32 cellular contexts compared by ENCODE assay signal in genomic region chr11:86792150-86792549, GRCh38.
"Had no signal": no experiment of that assay in that cellular context is flagged by ENCODE, and none has a peak within 500 bp of the region (broad histone marks: within the 10 kb centered on the region; RNA-seq: fewer than 3 reads in every experiment).

No MANE protein-coding gene starts in this region.

- H3K27me3 Mint-ChIP-seq: brain had no signal

- H3K36me3 Mint-ChIP-seq: activated naive CD8-positive, alpha-beta T cell treated with anti-CD3 and anti-CD28 coated beads, Interleukin-2, amount 10 ng/mL, durations not matched to agents 7 days and 5 days; brain; naive B cell; stimulated activated naive B cell treated with anti-CD40 and anti-IgM and Interleukin-4, amounts not matched to agents 10 μg/mL and 1 μg/mL and 100 μg/mL, for 72 hours had no signal

- ATAC-seq: effector memory CD8-positive, alpha-beta T cell; heart left ventricle; left lobe of liver; lower lobe of right lung; sciatic nerve; stimulated activated naive B cell treated with anti-CD40 and anti-IgM and Interleukin-4, amounts not matched to agents 10 μg/mL and 1 μg/mL and 100 μg/mL, for 72 hours had no signal

- DNase-seq: activated CD4-positive, alpha-beta T cell treated with anti-CD3 and anti-CD28 coated beads for 4 hours; activated CD4-positive, alpha-beta T cell treated with anti-CD3 and anti-CD28 coated beads, Interleukin-2, amount 50 U/mL, for 4 hours; activated CD8-positive, alpha-beta memory T cell treated with anti-CD3 and anti-CD28 coated beads for 24 hours; activated effector memory CD4-positive, alpha-beta T cell treated with Interleukin-2 at 50 U/mL for 16 hours; activated naive CD4-positive, alpha-beta T cell treated with anti-CD3 and anti-CD28 coated beads for 36 hours; activated naive CD8-positive, alpha-beta T cell treated with anti-CD3 and anti-CD28 coated beads, Interleukin-2, amount 10 ng/mL, durations not matched to agents 7 days and 5 days; cerebellar nuclear complex; cortex of kidney; effector memory CD8-positive, alpha-beta T cell; erythroblast; heart left ventricle; kidney glomerular epithelial cell; lower lobe of right lung; naive B cell; retina; stimulated activated CD4-positive, alpha-beta T cell treated with anti-CD3 and anti-CD28 coated beads, Interleukin-1b, Interleukin-23, amount 100 ng/mL, for 48 hours; stimulated activated CD4-positive, alpha-beta T cell treated with anti-CD3 and anti-CD28 coated beads, Interleukin-4, amount 100 ng/mL, for 4 hours; stimulated activated CD8-positive, alpha-beta memory T cell treated with anti-CD3 and anti-CD28 coated beads, Interleukin-4, amount 100 ng/mL, for 48 hours; stimulated activated naive B cell treated with anti-CD40 and anti-IgM and Interleukin-4, amounts not matched to agents 10 μg/mL and 1 μg/mL and 100 μg/mL, for 72 hours; stomach; SW 1271; T-helper 9 cell; thyroid gland had no signal

- H3K27ac ChIP-seq: ascending aorta, heart left ventricle, lower lobe of right lung, stomach, thyroid gland had no signal

- H3K4me1 ChIP-seq: ascending aorta, lower lobe of right lung had no signal

- H3K27me3 ChIP-seq: ascending aorta, cardiac muscle cell, heart left ventricle, stomach, thyroid gland had no signal

- H3K4me2 ChIP-seq: smooth muscle cell had no signal

- H3K27ac Mint-ChIP-seq: activated naive CD4-positive, alpha-beta T cell treated with anti-CD3 and anti-CD28 coated beads for 36 hours; activated naive CD8-positive, alpha-beta T cell treated with anti-CD3 and anti-CD28 coated beads, Interleukin-2, amount 10 ng/mL, durations not matched to agents 7 days and 5 days; brain; effector memory CD8-positive, alpha-beta T cell; naive B cell; progenitor cell of endocrine pancreas; stimulated activated naive B cell treated with anti-CD40 and anti-IgM and Interleukin-4, amounts not matched to agents 10 μg/mL and 1 μg/mL and 100 μg/mL, for 72 hours; T-helper 1 cell treated with Interleukin-12 subunit alpha and Interleukin-12 subunit beta and Interleukin-4 antibody, amounts not matched to agents 30 μg/mL and 1 μg/mL, for 36 hours had no signal

- H3K9me3 Mint-ChIP-seq: activated naive CD4-positive, alpha-beta T cell treated with anti-CD3 and anti-CD28 coated beads for 36 hours; activated naive CD8-positive, alpha-beta T cell treated with anti-CD3 and anti-CD28 coated beads, Interleukin-2, amount 10 ng/mL, durations not matched to agents 7 days and 5 days; brain; effector memory CD8-positive, alpha-beta T cell; naive B cell; neural crest cell; stimulated activated naive B cell treated with anti-CD40 and anti-IgM and Interleukin-4, amounts not matched to agents 10 μg/mL and 1 μg/mL and 100 μg/mL, for 72 hours; T-helper 1 cell treated with Interleukin-12 subunit alpha and Interleukin-12 subunit beta and Interleukin-4 antibody, amounts not matched to agents 30 μg/mL and 1 μg/mL, for 36 hours had no signal

- H3K4me1 Mint-ChIP-seq: activated naive CD8-positive, alpha-beta T cell treated with anti-CD3 and anti-CD28 coated beads, Interleukin-2, amount 10 ng/mL, durations not matched to agents 7 days and 5 days; brain; naive B cell; stimulated activated naive B cell treated with anti-CD40 and anti-IgM and Interleukin-4, amounts not matched to agents 10 μg/mL and 1 μg/mL and 100 μg/mL, for 72 hours had no signal

- H3K9me3 ChIP-seq: ascending aorta, heart left ventricle, lower lobe of right lung, stomach, thyroid gland had no signal

- H3K36me3 ChIP-seq: ascending aorta, cardiac muscle cell, heart left ventricle, lower lobe of right lung, stomach, thyroid gland had no signal

- H3K4me3 Mint-ChIP-seq: activated naive CD4-positive, alpha-beta T cell treated with anti-CD3 and anti-CD28 coated beads for 36 hours; activated naive CD8-positive, alpha-beta T cell treated with anti-CD3 and anti-CD28 coated beads, Interleukin-2, amount 10 ng/mL, durations not matched to agents 7 days and 5 days; brain; effector memory CD8-positive, alpha-beta T cell; naive B cell; neural crest cell; stimulated activated naive B cell treated with anti-CD40 and anti-IgM and Interleukin-4, amounts not matched to agents 10 μg/mL and 1 μg/mL and 100 μg/mL, for 72 hours; T-helper 1 cell treated with Interleukin-12 subunit alpha and Interleukin-12 subunit beta and Interleukin-4 antibody, amounts not matched to agents 30 μg/mL and 1 μg/mL, for 36 hours had no signal

- H3K4me3 ChIP-seq: ascending aorta, cardiac muscle cell, heart left ventricle, lower lobe of right lung, smooth muscle cell, stomach, thyroid gland had no signal
